In genomic region chr10:44307691-44308090, GRCh38 we compare ENCODE assay signal across 19 cellular contexts.
DNase-seq lines count a peak whose midpoint lies in the region; ATAC-seq and TF ChIP-seq lines count a peak whose summit lies in the region.
"Had no signal": no experiment of that assay in that cellular context is flagged by ENCODE, and none has a peak within 500 bp of the region (broad histone marks: within the 10 kb centered on the region; RNA-seq: fewer than 3 reads in every experiment).

No MANE protein-coding gene starts in this region.

- H3K79me2 ChIP-seq in parathyroid adenoma: no peaks in the 10 kb centered on the region

- no peaks in the 10 kb centered on the region for H3K36me3 ChIP-seq in parathyroid adenoma (ENCODE audit: control insufficient read depth, insufficient read depth, low read length)
- H3K36me3 ChIP-seq in uterus: no peaks in the 10 kb centered on the region
- H3K36me3 ChIP-seq: BE2C had no signal

- H3K9me3 ChIP-seq in parathyroid adenoma (ENCODE audit: control insufficient read depth, low read length) (no peaks in the 10 kb centered on the region), uterus (no peaks in the 10 kb centered on the region)
- H3K9me3 ChIP-seq: BE2C, SK-N-SH had no signal

- H3K4me3 ChIP-seq in parathyroid adenoma (ENCODE audit: low read depth, low read length) (no peak overlapping the region), uterus (no peak overlapping the region)

- TF ChIP-seq CTCF in parathyroid adenoma (IDR thresholded peaks at IDR 0.05) (no peak), uterus (IDR thresholded peaks at IDR 0.05) (no peak)

- ATAC-seq in GM18868 (IDR thresholded peaks at IDR 0.05; ENCODE audit: unreplicated experiment): peak; percentile 52
- ATAC-seq in GM21529 (IDR thresholded peaks at IDR 0.05; ENCODE audit: unreplicated experiment): peak; percentile 33
- ATAC-seq in HG03432 (IDR thresholded peaks at IDR 0.05; ENCODE audit: unreplicated experiment): peak; percentile 27
- ATAC-seq: Panc1, Right ventricle myocardium inferior had no signal

- peak overlapping the region; percentile 51 for H2AFZ ChIP-seq in parathyroid adenoma

- DNase-seq in NCI-H2227 treated with DMSO at 0.1 percent for 48 hours (lab: John Stamatoyannopoulos, UW) (no peak), uterus (no peak)
- DNase-seq in stimulated activated CD4-positive, alpha-beta T cell treated with anti-CD3 and anti-CD28 coated beads, Interleukin-2, amount 100 ng/mL, for 24 hours: no peak
- DNase-seq: BE2C; CD4-positive, alpha-beta memory T cell; DMS79 treated with DMSO at 0.1 percent for 48 hours; GDM1; H9; KG1; NCI-H1092 treated with DMSO at 0.1 percent for 48 hours; NCI-H1694; SK-N-SH; T-helper 1 cell had no signal

- intact Hi-C loops in uterus (cut with DNase I; ENCODE audit: low total_unique reads): no loop called here

- no peak overlapping the region for H3K9ac ChIP-seq in parathyroid adenoma
- H3K9ac ChIP-seq: SK-N-SH had no signal

- no peak for TF ChIP-seq POLR2A in uterus (IDR thresholded peaks at IDR 0.05)

- H3K27ac ChIP-seq in parathyroid adenoma: peak overlapping the region; percentile 73
- H3K27ac ChIP-seq in uterus: no peak overlapping the region

- no peaks in the 10 kb centered on the region for H3K27me3 ChIP-seq in parathyroid adenoma (ENCODE audit: control insufficient read depth, insufficient read depth, low read length)
- no peaks in the 10 kb centered on the region for H3K27me3 ChIP-seq in uterus
- H3K27me3 ChIP-seq: BE2C had no signal

- H3K4me1 ChIP-seq in parathyroid adenoma (peaks cover 42% of the 10 kb centered on the region), uterus (peaks cover 0 to 4% of the 10 kb centered on the region in 2 donors)

- no peak overlapping the region for H3K4me2 ChIP-seq in parathyroid adenoma (ENCODE audit: low read length)
- H3K4me2 ChIP-seq: SK-N-SH had no signal
